8 cellular contexts compared by ENCODE assay signal in the genomic region with DNA sequence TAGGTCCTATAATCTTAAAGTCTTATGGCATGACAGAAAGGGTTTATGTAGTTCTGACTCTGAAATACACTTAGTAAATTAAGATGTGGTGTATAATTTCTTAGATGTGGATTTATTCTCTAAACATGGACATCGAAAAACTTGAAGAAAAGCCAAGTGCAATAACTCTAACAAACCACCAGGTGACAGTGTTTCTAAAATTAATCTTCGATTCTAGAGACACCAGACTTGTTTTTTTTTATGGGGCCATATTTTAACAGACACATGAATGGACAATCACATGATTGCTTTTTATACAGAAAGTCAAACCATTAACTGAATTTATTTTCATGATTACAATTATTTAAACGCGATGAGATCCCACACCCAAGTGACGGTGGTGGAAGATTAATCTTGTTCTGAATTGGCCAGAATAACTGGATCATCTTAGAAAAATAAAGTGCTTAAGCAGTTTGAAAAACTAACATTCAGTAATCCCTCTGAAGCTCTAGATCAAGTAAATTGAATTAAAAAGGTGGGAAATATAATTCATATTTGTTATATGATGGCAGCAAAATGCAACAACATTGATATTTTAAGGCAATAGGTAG.
A peak's percentile ranks its signal among the peaks of the same experiment; 100 is the strongest.
DNase-seq lines count a peak whose midpoint lies in the region; ATAC-seq lines count a peak whose summit lies in the region.

No MANE protein-coding gene starts in this region.

- DNase-seq in EH (ENCODE audit: low read depth) (peak; percentile 25), NCI-H226 (peak; percentile 5), caudate nucleus (lab: John Stamatoyannopoulos, UW) (no peak), myocyte (ENCODE audit: low read depth) (peak; percentile 44), GM19240 (ENCODE audit: insufficient read length, low spot score) (no peak)
- no peak for DNase-seq in activated CD4-positive, alpha-beta T cell treated with anti-CD3 and anti-CD28 coated beads for 1 hour

- H3K27ac ChIP-seq in caudate nucleus (ENCODE audit: low read depth, low read length): peak overlapping the region; percentile 84

- ATAC-seq in HG02588 (IDR thresholded peaks at IDR 0.05; ENCODE audit: unreplicated experiment): peak; percentile 47
- ATAC-seq in GM19324 (IDR thresholded peaks at IDR 0.05; ENCODE audit: low FRiP score, unreplicated experiment): no peak

Comparison
In these comparisons a context has a peak if more than half of its experiments do, and no peak if none do; other contexts are left out.
1. DNase-seq: peak in EH (single experiment), NCI-H226 (single experiment) and myocyte (single experiment); none in caudate nucleus (0 of 61), GM19240 (single experiment) and activated CD4-positive, alpha-beta T cell treated with anti-CD3 and anti-CD28 coated beads for 1 hour (single experiment).